Comparison of ENCODE assay signal across 28 cellular contexts in the genomic region with DNA sequence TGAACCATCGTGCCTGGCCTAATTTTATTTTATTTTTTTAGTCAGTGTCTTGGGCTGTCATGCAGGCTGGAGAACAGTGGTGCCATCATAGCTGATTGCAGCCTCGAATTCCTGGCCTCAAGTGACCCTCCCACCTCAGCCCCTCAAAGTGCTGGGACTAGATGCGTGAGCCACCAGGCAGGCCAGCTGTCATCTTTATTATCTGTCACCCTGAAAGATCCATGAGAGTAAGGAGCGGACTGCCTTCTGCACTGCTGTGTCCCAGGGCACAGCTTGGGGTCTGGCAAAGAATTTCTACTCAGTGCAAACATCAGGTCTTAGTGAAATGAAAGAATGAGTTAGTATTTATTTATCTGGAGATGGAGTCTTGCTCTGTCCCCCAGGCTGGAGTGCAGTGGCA. TPM values are rescaled to one million over a fixed set of nuclear protein-coding genes. Genes with fewer than 3 reads are reported as not detected.
DNase-seq lines count a peak whose midpoint lies in the region; ATAC-seq and TF ChIP-seq lines count a peak whose summit lies in the region.
"Had no signal": no experiment of that assay in that cellular context is flagged by ENCODE, and none has a peak within 500 bp of the region (broad histone marks: within the 10 kb centered on the region; RNA-seq: fewer than 3 reads in every experiment).

No MANE protein-coding gene starts in this region.

- DNase-seq in G401 (ENCODE audit: low spot score) (peak; percentile 52), NCI-H446 (lab: John Stamatoyannopoulos, UW) (peak; percentile 76 to 84), WERI-Rb-1 (peak; percentile 75), retina (peak; percentile 73), kidney tubule cell (ENCODE audit: low spot score) (no peak)
- no peak for DNase-seq in stimulated activated CD4-positive, alpha-beta T cell treated with anti-CD3 and anti-CD28 coated beads, Interleukin-2, amount 100 ng/mL, for 24 hours
- DNase-seq: activated CD4-positive, alpha-beta memory T cell treated with anti-CD3 and anti-CD28 coated beads, Interleukin-2, amount 10 ng/mL, durations not matched to agents 7 days and 5 days; amygdala; DMS53; esophagus squamous epithelium; foreskin keratinocyte; Kasumi-1; kidney; natural killer cell; NCI-H1436; NCI-H2107; NCI-H510A treated with DMSO at 0.1 percent for 48 hours; occipital lobe; PC-3; Right ventricle myocardium superior; stimulated activated naive CD8-positive, alpha-beta T cell treated with anti-CD3 and anti-CD28 coated beads, Interleukin-15, Interleukin-2, amounts not matched to agents 100 U/mL and 50 U/mL, for 24 hours had no signal

- H3K27ac ChIP-seq in WERI-Rb-1 = peak overlapping the region; percentile 29
- H3K27ac ChIP-seq: BLaER1 treated with 17β-estradiol and CSF1 and Interleukin-3, amounts not matched to agents 10 nM and 100 nM; foreskin keratinocyte; skin epidermis; thoracic aorta had no signal

- no peaks in the 10 kb centered on the region for H3K9me3 ChIP-seq in WERI-Rb-1 (ENCODE audit: severe bottlenecking)
- H3K9me3 ChIP-seq: BLaER1 treated with 17β-estradiol and CSF1 and Interleukin-3, amounts not matched to agents 10 nM and 100 nM; esophagus squamous epithelium; thoracic aorta had no signal

- TF ChIP-seq CTCF in WERI-Rb-1 (IDR thresholded peaks at IDR 0.05; ENCODE audit: low read depth, low read length) = no peak

- H3K27me3 ChIP-seq in WERI-Rb-1 (ENCODE audit: insufficient read depth, low read depth, severe bottlenecking) = no peaks in the 10 kb centered on the region
- H3K27me3 ChIP-seq: esophagus squamous epithelium, foreskin keratinocyte had no signal

- H3K36me3 ChIP-seq in WERI-Rb-1 = no peaks in the 10 kb centered on the region
- H3K36me3 ChIP-seq: BLaER1 treated with 17β-estradiol and CSF1 and Interleukin-3, amounts not matched to agents 10 nM and 100 nM; esophagus squamous epithelium; thoracic aorta had no signal

- in situ Hi-C loops in G401 (cut with HindIII; ENCODE audit: low sequenced_read_pairs) = no loop called here

- H3K4me3 ChIP-seq in WERI-Rb-1 (ENCODE audit: low read depth, low read length) = no peak overlapping the region
- H3K4me3 ChIP-seq: BLaER1 treated with 17β-estradiol and CSF1 and Interleukin-3, amounts not matched to agents 10 nM and 100 nM; esophagus squamous epithelium; skin epidermis; thoracic aorta had no signal

- no peak for ATAC-seq in GM19035 (IDR thresholded peaks at IDR 0.05; ENCODE audit: unreplicated experiment)
- ATAC-seq: activated naive CD4-positive, alpha-beta T cell treated with anti-CD3 and anti-CD28 coated beads, Interleukin-2, amount 50 U/mL, for 72 hours; foreskin keratinocyte; HCT116; HepG2; natural killer cell; PC-3; stimulated activated naive CD8-positive, alpha-beta T cell treated with anti-CD3 and anti-CD28 coated beads, Interleukin-15, Interleukin-2, amounts not matched to agents 100 U/mL and 50 U/mL, for 24 hours had no signal

RNA-seq across cellular contexts. Expression of gene TLE5, which starts 9.5 kb away (rescaled TPM):
- 292 and 378 TPM in 2 replicates for total RNA-seq in G401 (2014; rRNA removed; shearing (Covaris generic))

RNA-seq across cellular contexts. Expression of gene GNA11, which starts 22.4 kb away (rescaled TPM):
- total RNA-seq in G401 (2014; rRNA removed; shearing (Covaris generic)) = 42.9 and 44.0 TPM in 2 replicates

RNA-seq across cellular contexts. Expression of gene TLE2, which starts 42.7 kb away (rescaled TPM):
- 10.2 and 11.7 TPM in 2 replicates for total RNA-seq in G401 (2014; rRNA removed; shearing (Covaris generic))

Comparison
In these comparisons a context has a peak if more than half of its experiments do, and no peak if none do; other contexts are left out.
1. DNase-seq: peak in G401 (single experiment), NCI-H446 (2 of 2), WERI-Rb-1 (single experiment) and retina (single experiment); none in kidney tubule cell (single experiment) and stimulated activated CD4-positive, alpha-beta T cell treated with anti-CD3 and anti-CD28 coated beads, Interleukin-2, amount 100 ng/mL, for 24 hours (0 of 2).